14 cellular contexts compared by ENCODE assay signal in genomic region chr10:77214799-77215198, GRCh38.
DNase-seq lines count a peak whose midpoint lies in the region; ATAC-seq and TF ChIP-seq lines count a peak whose summit lies in the region.
"Had no signal": no experiment of that assay in that cellular context is flagged by ENCODE, and none has a peak within 500 bp of the region (broad histone marks: within the 10 kb centered on the region; RNA-seq: fewer than 3 reads in every experiment).

No MANE protein-coding gene starts in this region.

- TF ChIP-seq EP300 in gastroesophageal sphincter (IDR thresholded peaks at IDR 0.05), result no peak
- TF ChIP-seq EP300 in sigmoid colon (IDR thresholded peaks at IDR 0.05), result no peak

- TF ChIP-seq POLR2A in gastroesophageal sphincter (IDR thresholded peaks at IDR 0.05), result no peak
- no peak for TF ChIP-seq POLR2A in sigmoid colon (IDR thresholded peaks at IDR 0.05)

- no peak overlapping the region for H3K9ac ChIP-seq in BLaER1 treated with 17β-estradiol and CSF1 and Interleukin-3, amounts not matched to agents 10 nM and 100 nM

- intact Hi-C loops in sigmoid colon (cut with DNase I), result no loop called here

- no peak overlapping the region for H3K27ac ChIP-seq in BLaER1 treated with 17β-estradiol and CSF1 and Interleukin-3, amounts not matched to agents 10 nM and 100 nM
- H3K27ac ChIP-seq in gastroesophageal sphincter, result peak overlapping the region in 3 of 4 donors; percentile 13 to 39 (median 17)
- peak overlapping the region in 3 of 4 donors; percentile 59 to 93 (median 70) for H3K27ac ChIP-seq in sigmoid colon

- peaks cover 0 to 5% (median 0%) of the 10 kb centered on the region in 11 experiments; a peak in 1 of 22 replicates for H3K9me3 ChIP-seq in BLaER1 treated with 17β-estradiol and CSF1 and Interleukin-3, amounts not matched to agents 10 nM and 100 nM (replicated peaks in 1 of 11)
- H3K9me3 ChIP-seq in gastroesophageal sphincter, result no peaks in the 10 kb centered on the region
- no peaks in the 10 kb centered on the region for H3K9me3 ChIP-seq in sigmoid colon
- H3K9me3 ChIP-seq: HAP-1 had no signal

- 86 to 91% methylated on average over 1 of the region's 1 CpG for WGBS in gastroesophageal sphincter (ENCODE audit: low coverage in 1 of 2), 2 donors
- WGBS in sigmoid colon, 2 donors, result 79 to 80% methylated on average over 1 of the region's 1 CpG

- H3K4me1 ChIP-seq in BLaER1 treated with 17β-estradiol and CSF1 and Interleukin-3, amounts not matched to agents 10 nM and 100 nM, result peaks cover 13 to 29% (median 14%) of the 10 kb centered on the region in 10 experiments
- peaks cover 0 to 12% (median 0%) of the 10 kb centered on the region in 3 donors for H3K4me1 ChIP-seq in gastroesophageal sphincter
- peaks cover 0 to 27% (median 18%) of the 10 kb centered on the region in 4 donors for H3K4me1 ChIP-seq in sigmoid colon
- H3K4me1 ChIP-seq: HAP-1 had no signal

- H3K4me3 ChIP-seq in BLaER1 treated with 17β-estradiol and CSF1 and Interleukin-3, amounts not matched to agents 10 nM and 100 nM, result no peak overlapping the region
- H3K4me3 ChIP-seq in gastroesophageal sphincter (no peak overlapping the region), sigmoid colon (no peak overlapping the region)
- H3K4me3 ChIP-seq: HAP-1 had no signal

- DNase-seq in SK-N-DZ (ENCODE audit: low spot score), result peak; percentile 54
- no peak for DNase-seq in sigmoid colon
- DNase-seq in activated CD4-positive, alpha-beta T cell treated with anti-CD3 and anti-CD28 coated beads, Interleukin-2, amount 50 U/mL, for 1 hour, result no peak
- no peak for DNase-seq in SW480 (ENCODE audit: low spot score)
- DNase-seq: CD8-positive, alpha-beta T cell; COR-L47; DMS153; DMS79 treated with DMSO at 0.1 percent for 48 hours; GDM1; HFFc6 had no signal

- TF ChIP-seq CTCF in gastroesophageal sphincter (IDR thresholded peaks at IDR 0.05) (no peak), sigmoid colon (IDR thresholded peaks at IDR 0.05) (no peak)

- H3K4me2 ChIP-seq in BLaER1 treated with 17β-estradiol and CSF1 and Interleukin-3, amounts not matched to agents 10 nM and 100 nM, result peak overlapping the region in 10 of 11 experiments; percentile 26 to 64 (median 51); a peak in 17 of 22 replicates

- peaks cover 0 to 59% (median 0%) of the 10 kb centered on the region in 11 experiments; a peak in 2 of 22 replicates for H4K20me1 ChIP-seq in BLaER1 treated with 17β-estradiol and CSF1 and Interleukin-3, amounts not matched to agents 10 nM and 100 nM

- ATAC-seq in gastroesophageal sphincter (no peak), HG03045 (IDR thresholded peaks at IDR 0.05; ENCODE audit: unreplicated experiment) (no peak)
- ATAC-seq: CD8-positive, alpha-beta T cell had no signal

- no peaks in the 10 kb centered on the region for H3K36me3 ChIP-seq in BLaER1 treated with 17β-estradiol and CSF1 and Interleukin-3, amounts not matched to agents 10 nM and 100 nM
- H3K36me3 ChIP-seq in gastroesophageal sphincter, result no peaks in the 10 kb centered on the region
- H3K36me3 ChIP-seq in sigmoid colon, result no peaks in the 10 kb centered on the region
- H3K36me3 ChIP-seq: HAP-1 had no signal

- no peaks in the 10 kb centered on the region for H3K27me3 ChIP-seq in BLaER1 treated with 17β-estradiol and CSF1 and Interleukin-3, amounts not matched to agents 10 nM and 100 nM
- H3K27me3 ChIP-seq in gastroesophageal sphincter (no peaks in the 10 kb centered on the region), sigmoid colon (no peaks in the 10 kb centered on the region)

Comparison
In these comparisons a context has a peak if more than half of its experiments do, and no peak if none do; other contexts are left out.
1. H3K27ac ChIP-seq: peak in gastroesophageal sphincter (3 of 4) and sigmoid colon (3 of 4); none in BLaER1 treated with 17β-estradiol and CSF1 and Interleukin-3, amounts not matched to agents 10 nM and 100 nM (0 of 11).